Comparison of ENCODE assay signal across 31 cellular contexts in the genomic region with DNA sequence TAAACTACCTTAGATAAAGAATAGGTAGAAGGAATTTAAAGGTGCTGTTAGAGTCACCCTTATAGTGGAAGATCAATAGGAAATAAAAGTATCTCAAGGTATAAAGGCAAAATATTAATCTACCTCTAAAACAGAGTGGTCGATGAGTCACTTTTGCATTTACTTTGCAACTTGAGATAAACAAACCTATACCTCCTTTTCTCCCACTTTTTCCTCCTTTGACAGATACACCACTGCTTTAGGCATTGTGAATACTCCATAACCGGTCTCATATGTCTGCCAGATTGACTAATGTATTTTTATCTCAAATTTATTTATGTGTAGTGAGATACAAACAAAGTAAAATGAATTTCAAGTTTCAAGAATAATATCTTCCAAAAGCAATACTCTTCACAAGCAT.
"Had no signal": no experiment of that assay in that cellular context is flagged by ENCODE, and none has a peak within 500 bp of the region (broad histone marks: within the 10 kb centered on the region; RNA-seq: fewer than 3 reads in every experiment).

No MANE protein-coding gene starts in this region.

- H3K4me1 ChIP-seq: adrenal gland, ascending aorta had no signal

- DNase-seq: activated B cell treated with CpG ODN at 0.5 μM for 24 hours; activated CD4-positive, alpha-beta memory T cell treated with anti-CD3 and anti-CD28 coated beads for 36 hours; activated CD4-positive, alpha-beta T cell treated with anti-CD3 and anti-CD28 coated beads for 4 hours; activated CD4-positive, alpha-beta T cell treated with anti-CD3 and anti-CD28 coated beads, Interleukin-2, amount 10 ng/mL, durations not matched to agents 24 days and 14 days; activated CD4-positive, alpha-beta T cell treated with anti-CD3 and anti-CD28 coated beads, Interleukin-2, amount 50 U/mL, for 1 hour; activated CD4-positive, alpha-beta T cell treated with anti-CD3 and anti-CD28 coated beads, Interleukin-2, amount 50 U/mL, for 4 hours; activated CD4-positive, CD25-positive, alpha-beta regulatory T cell treated with anti-CD3 and anti-CD28 coated beads, Interleukin-2, amount 50 U/mL, for 72 hours; activated CD8-positive, alpha-beta memory T cell treated with anti-CD3 and anti-CD28 coated beads, Interleukin-2, amount 50 U/mL, for 4 hours; activated CD8-positive, alpha-beta T cell treated with anti-CD3 and anti-CD28 coated beads for 36 hours; activated effector memory CD4-positive, alpha-beta T cell treated with anti-CD3 and anti-CD28 coated beads, Interleukin-2, amount 50 U/mL, for 16 hours; activated gamma-delta T cell treated with Interleukin-2 at 50 U/mL for 16 hours; activated naive CD4-positive, alpha-beta T cell; activated naive CD4-positive, alpha-beta T cell treated with anti-CD3 and anti-CD28 coated beads for 36 hours; activated naive CD4-positive, alpha-beta T cell treated with anti-CD3 and anti-CD28 coated beads, Interleukin-2, amount 50 U/mL, for 16 hours; activated naive CD8-positive, alpha-beta T cell treated with anti-CD3 and anti-CD28 coated beads for 36 hours; activated T-cell treated with anti-CD3 and anti-CD28 coated beads for 4 hours; activated T-cell treated with anti-CD3 and anti-CD28 coated beads, Interleukin-2, amount 50 U/mL, for 1 hour; activated T-cell treated with anti-CD3 and anti-CD28 coated beads, Interleukin-2, amount 50 U/mL, for 4 hours; activated T-cell treated with anti-CD3 and anti-CD28 coated beads, Interleukin-2, amount 50 U/mL, for 72 hours; adrenal gland; amygdala; anterior cingulate cortex; caudate nucleus; cerebellar nuclear complex; T-helper 2 cell; T-helper 9 cell had no signal

- H3K27me3 ChIP-seq: adrenal gland, ascending aorta had no signal

- ATAC-seq: activated CD8-positive, alpha-beta T cell treated with anti-CD3 and anti-CD28 coated beads for 36 hours; activated naive CD4-positive, alpha-beta T cell treated with anti-CD3 and anti-CD28 coated beads, Interleukin-2, amount 50 U/mL, for 72 hours; activated T-cell treated with anti-CD3 and anti-CD28 coated beads, Interleukin-2, amount 50 U/mL, for 4 hours; activated T-cell treated with anti-CD3 and anti-CD28 coated beads, Interleukin-2, amount 50 U/mL, for 72 hours; activated T-helper 17 cell treated with anti-CD3 and anti-CD28 coated beads, Interleukin-2, amount 50 U/mL, for 72 hours had no signal

- H3K4me3 ChIP-seq: adrenal gland, ascending aorta, cardiac muscle cell had no signal

- H3K9me3 ChIP-seq: adrenal gland, ascending aorta had no signal

- H3K27ac ChIP-seq: adrenal gland, ascending aorta, cardiac muscle cell, VCaP had no signal

- H3K36me3 ChIP-seq: adrenal gland, ascending aorta, cardiac muscle cell had no signal
